ENCODE assay signal across 14 cellular contexts in the genomic region with DNA sequence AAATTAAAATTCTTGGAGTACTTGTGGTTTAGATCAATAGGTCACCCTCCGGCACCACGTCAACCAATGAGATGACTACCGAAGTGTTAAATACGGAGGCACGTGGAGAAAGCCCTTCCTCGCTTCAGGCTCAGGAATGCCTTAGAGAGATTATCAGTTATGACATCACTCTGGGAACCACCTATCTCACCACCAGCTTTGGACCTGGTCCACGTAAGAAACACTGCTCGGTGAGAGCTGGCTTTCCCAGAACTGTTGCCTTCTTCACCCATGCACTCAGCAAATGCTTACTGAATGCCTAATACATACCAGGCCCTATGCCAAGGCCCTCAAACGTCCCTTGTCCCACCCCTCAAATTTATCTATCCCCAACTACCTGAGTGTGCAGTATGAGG.
DNase-seq lines count a peak whose midpoint lies in the region; ATAC-seq, FAIRE-seq and TF ChIP-seq lines count a peak whose summit lies in the region.
"Had no signal": no experiment of that assay in that cellular context is flagged by ENCODE, and none has a peak within 500 bp of the region (broad histone marks: within the 10 kb centered on the region; RNA-seq: fewer than 3 reads in every experiment).

No MANE protein-coding gene starts in this region.

- CTCF ChIA-PET in endothelial cell of umbilical vein (lab: Charles Lee), result interaction anchor here (1.0 to 3.6 kb wide), 38 partner anchors 8 to 177 kb away, joined by 3 to 41 read pairs (median 7); a partner anchor contains a TSS

- POLR2A ChIA-PET in endothelial cell of umbilical vein (lab: Charles Lee), result no interaction called here

- H3K9me3 Mint-ChIP-seq in T-helper 2 cell treated with Interferon-gamma antibody and Interleukin-4, amounts not matched to agents 5 μg/mL and 100 μg/mL, for 36 hours, result no peaks in the 10 kb centered on the region
- H3K9me3 Mint-ChIP-seq: activated B cell treated with CpG ODN at 0.5 μM for 24 hours had no signal

- no peak overlapping the region for H2BK15ac ChIP-seq in neuronal stem cell (ENCODE audit: low read length)

- DNase-seq in right atrium auricular region (ENCODE audit: low spot score) (no peak), left ventricle myocardium superior (no peak), endothelial cell of umbilical vein (ENCODE audit: low read depth, low spot score) (peak; percentile 34), pancreas (peak in 1 of 6 donors; percentile 39), NCI-H526 (lab: John Stamatoyannopoulos, UW) (no peak), neuronal stem cell (ENCODE audit: low spot score) (no peak)
- DNase-seq in T-helper 2 cell treated with Interferon-gamma antibody and Interleukin-4, amounts not matched to agents 5 μg/mL and 100 μg/mL, for 36 hours (ENCODE audit: low spot score), result no peak
- DNase-seq: activated B cell treated with CpG ODN at 0.5 μM for 24 hours, glutamatergic neuron, NCI-H345 had no signal

- H3K36me3 ChIP-seq in right atrium auricular region (no peaks in the 10 kb centered on the region), endothelial cell of umbilical vein (ENCODE audit: control insufficient read depth in 2 of 2, extremely low read depth in 1 of 2, insufficient read depth in 2 of 2, low read length in 2 of 2) (no peaks in the 10 kb centered on the region), pancreas (no peaks in the 10 kb centered on the region), neuronal stem cell (replicated peaks in 1 of 2; ENCODE audit: control insufficient read depth in 2 of 2, insufficient read depth in 2 of 2, low read length in 2 of 2) (peaks cover 0 to 76% of the 10 kb centered on the region in 2 donors)
- H3K36me3 ChIP-seq: BE2C had no signal

- H3K9me3 ChIP-seq in right atrium auricular region (no peaks in the 10 kb centered on the region), endothelial cell of umbilical vein (replicated peaks; ENCODE audit: control insufficient read depth, insufficient read depth, low read length) (no peaks in the 10 kb centered on the region), pancreas (no peaks in the 10 kb centered on the region), neuronal stem cell (replicated peaks in 1 of 2; ENCODE audit: control insufficient read depth in 2 of 2, insufficient read depth in 1 of 2, low read depth in 1 of 2, low read length in 2 of 2) (no peaks in the 10 kb centered on the region)
- H3K9me3 ChIP-seq: BE2C, right lobe of liver had no signal

- dilution Hi-C loops in endothelial cell of umbilical vein (cut with MboI; ENCODE audit: extremely low pct_ligation_motif_present, low sequenced_read_pairs), result no loop called here

- no peak overlapping the region for H2BK120ac ChIP-seq in neuronal stem cell (ENCODE audit: low read depth, low read length)

- no peaks in the 10 kb centered on the region for H4K20me1 ChIP-seq in endothelial cell of umbilical vein (replicated peaks; ENCODE audit: control insufficient read depth, extremely low read depth, insufficient read depth, low read length)

- no peak overlapping the region for H3K18ac ChIP-seq in neuronal stem cell (ENCODE audit: low read length)

- H3K4me2 ChIP-seq in endothelial cell of umbilical vein (ENCODE audit: insufficient read depth, low read length), result no peak overlapping the region
- no peak overlapping the region for H3K4me2 ChIP-seq in neuronal stem cell (ENCODE audit: insufficient read depth, low read length, poor library complexity, severe bottlenecking)

- H3K27ac Mint-ChIP-seq in T-helper 2 cell treated with Interferon-gamma antibody and Interleukin-4, amounts not matched to agents 5 μg/mL and 100 μg/mL, for 36 hours, result no peak overlapping the region
- H3K27ac Mint-ChIP-seq: activated B cell treated with CpG ODN at 0.5 μM for 24 hours had no signal

- H3K27ac ChIP-seq in right atrium auricular region, result peak overlapping the region; percentile 47 to 69
- peak overlapping the region; percentile 13 for H3K27ac ChIP-seq in endothelial cell of umbilical vein (ENCODE audit: insufficient read depth, low read depth, low read length)
- H3K27ac ChIP-seq in pancreas, result peak overlapping the region in 2 of 4 donors; percentile 10 to 57
- no peak overlapping the region for H3K27ac ChIP-seq in neuronal stem cell (replicated peaks; ENCODE audit: low read length)
- H3K27ac ChIP-seq: right lobe of liver had no signal

- TF ChIP-seq CTCF in right atrium auricular region (IDR thresholded peaks at IDR 0.05) (no peak), endothelial cell of umbilical vein (IDR thresholded peaks at IDR 0.05; ENCODE audit: extremely low read depth in 1 of 2, insufficient read depth in 1 of 2, low read depth in 1 of 2, low read length in 2 of 2) (no peak), pancreas (IDR thresholded peaks at IDR 0.05) (no peak)

- H3K9ac ChIP-seq in endothelial cell of umbilical vein (replicated peaks; ENCODE audit: extremely low read depth, insufficient read depth, low read length), result no peak overlapping the region
- no peak overlapping the region for H3K9ac ChIP-seq in neuronal stem cell (ENCODE audit: low read depth, low read length, poor library complexity)

- FAIRE-seq in endothelial cell of umbilical vein (lab: Jason Lieb, UNC) (no peak), pancreas (lab: Jason Lieb, UNC) (no peak)

- H4K91ac ChIP-seq in neuronal stem cell (ENCODE audit: low read depth, low read length, poor library complexity), result no peak overlapping the region

- no peak overlapping the region for H2AK5ac ChIP-seq in neuronal stem cell (ENCODE audit: low read depth, low read length)

- H3K79me2 ChIP-seq in endothelial cell of umbilical vein (ENCODE audit: control insufficient read depth, insufficient read depth, low read length), result no peaks in the 10 kb centered on the region

- whole genome bisulfite sequencing in pancreas, 2 donors, result 50 to 51% methylated on average over 9 of the region's 9 CpGs
- WGBS in neuronal stem cell (ENCODE audit: extremely low coverage in 2 of 2, insufficient read length in 2 of 2, insufficient replicate concordance in 1 of 2), 2 donors, result no CpG with 5 or more reads among the region's 9 CpGs

- H3K27me3 ChIP-seq in right atrium auricular region, result no peaks in the 10 kb centered on the region
- H3K27me3 ChIP-seq in endothelial cell of umbilical vein (ENCODE audit: control insufficient read depth in 2 of 2, insufficient read depth in 2 of 2, low read length in 2 of 2), result no peaks in the 10 kb centered on the region
- no peaks in the 10 kb centered on the region for H3K27me3 ChIP-seq in pancreas
- no peaks in the 10 kb centered on the region for H3K27me3 ChIP-seq in neuronal stem cell (ENCODE audit: control insufficient read depth in 3 of 3, insufficient read depth in 3 of 3, low read depth in 1 of 3, low read length in 3 of 3)
- H3K27me3 ChIP-seq: BE2C, right lobe of liver had no signal

- no peak overlapping the region for H3K4ac ChIP-seq in neuronal stem cell (ENCODE audit: low read length)

- no peak for TF ChIP-seq POLR2A in endothelial cell of umbilical vein (IDR thresholded peaks at IDR 0.05; ENCODE audit: low read depth, low read length)

- no peak overlapping the region for H2BK12ac ChIP-seq in neuronal stem cell (ENCODE audit: low read length)

- no peak overlapping the region for H2BK5ac ChIP-seq in neuronal stem cell (ENCODE audit: low read length)

- H2AFZ ChIP-seq in endothelial cell of umbilical vein (ENCODE audit: low read depth, low read length) (no peak overlapping the region), neuronal stem cell (ENCODE audit: low read length) (no peak overlapping the region)

- no peaks in the 10 kb centered on the region for H3K9me1 ChIP-seq in endothelial cell of umbilical vein (replicated peaks; ENCODE audit: control insufficient read depth, extremely low read depth, insufficient read depth, low read length)

- intact Hi-C loops in left ventricle myocardium superior (cut with micrococcal nuclease), result no loop called here
- intact Hi-C loops in endothelial cell of umbilical vein (cut with micrococcal nuclease), result no loop called here
- intact Hi-C loops in pancreas (cut with DNase I), result loop anchor here in 1 of 3 donors (10.0 kb wide), 1 partner anchor 167 kb away; no protein-coding TSS in a partner anchor

- H3K23ac ChIP-seq in neuronal stem cell (ENCODE audit: low read depth, low read length, poor library complexity), result no peak overlapping the region

- no peaks in the 10 kb centered on the region for H3K79me1 ChIP-seq in neuronal stem cell (ENCODE audit: low read depth, low read length)

- H3K4me1 ChIP-seq in right atrium auricular region (peaks cover 0 to 64% of the 10 kb centered on the region in 2 donors), endothelial cell of umbilical vein (ENCODE audit: control insufficient read depth, extremely low read depth, insufficient read depth, low read length) (peaks cover 9% of the 10 kb centered on the region), pancreas (peaks cover 0 to 9% (median 0%) of the 10 kb centered on the region in 3 donors), neuronal stem cell (ENCODE audit: control insufficient read depth in 2 of 2, insufficient read depth in 1 of 2, low read depth in 1 of 2, low read length in 2 of 2) (peaks cover 0 to 2% of the 10 kb centered on the region in 2 donors)
- H3K4me1 ChIP-seq: BE2C had no signal

- H3K14ac ChIP-seq in neuronal stem cell (ENCODE audit: low read length), result no peak overlapping the region

- peaks cover 34% of the 10 kb centered on the region for H3K36me3 Mint-ChIP-seq in T-helper 2 cell treated with Interferon-gamma antibody and Interleukin-4, amounts not matched to agents 5 μg/mL and 100 μg/mL, for 36 hours (ENCODE audit: low read depth)

- no TSS peak for BruUV-seq in endothelial cell of umbilical vein (replicated peaks; lab: Mats Ljungman, UMichigan)

- ATAC-seq in left ventricle myocardium superior, result no peak
- peak in 3 of 4 donors; percentile 52 to 84 (median 82) for ATAC-seq in pancreas
- ATAC-seq in HG02798 (IDR thresholded peaks at IDR 0.05; ENCODE audit: poor library complexity, unreplicated experiment), result no peak

- H3K4me3 Mint-ChIP-seq in T-helper 2 cell treated with Interferon-gamma antibody and Interleukin-4, amounts not matched to agents 5 μg/mL and 100 μg/mL, for 36 hours, result no peak overlapping the region
- H3K4me3 Mint-ChIP-seq: activated B cell treated with CpG ODN at 0.5 μM for 24 hours had no signal

- H4K8ac ChIP-seq in neuronal stem cell (ENCODE audit: low read depth, low read length), result no peak overlapping the region

- H3K4me3 ChIP-seq in right atrium auricular region, result no peak overlapping the region
- H3K4me3 ChIP-seq in endothelial cell of umbilical vein (replicated peaks in 1 of 3; ENCODE audit: insufficient read depth in 1 of 3, low read depth in 1 of 3, low read length in 3 of 3), result no peak overlapping the region
- no peak overlapping the region for H3K4me3 ChIP-seq in pancreas
- no peak overlapping the region for H3K4me3 ChIP-seq in neuronal stem cell (ENCODE audit: low read length in 2 of 2)
- H3K4me3 ChIP-seq: coronary artery, right lobe of liver had no signal

- no peaks in the 10 kb centered on the region for H3K27me3 Mint-ChIP-seq in T-helper 2 cell treated with Interferon-gamma antibody and Interleukin-4, amounts not matched to agents 5 μg/mL and 100 μg/mL, for 36 hours (ENCODE audit: low read depth)
- H3K27me3 Mint-ChIP-seq: activated B cell treated with CpG ODN at 0.5 μM for 24 hours had no signal

- peaks cover 43% of the 10 kb centered on the region for H3K4me1 Mint-ChIP-seq in T-helper 2 cell treated with Interferon-gamma antibody and Interleukin-4, amounts not matched to agents 5 μg/mL and 100 μg/mL, for 36 hours (ENCODE audit: low read depth)

TF ChIP-seq in endothelial cell of umbilical vein, 7 proteins besides CTCF, POLR2A, EP300 and RAD21 (continues in another document):
- TF ChIP-seq GATA2 (IDR thresholded peaks at IDR 0.05; ENCODE audit: insufficient read depth, insufficient read length, low read depth, low read length), result no peak

Comparison
In these comparisons a context has a peak if more than half of its experiments do, and no peak if none do; other contexts are left out.
1. ATAC-seq: peak in pancreas (3 of 4); none in left ventricle myocardium superior (single experiment) and HG02798 (single experiment).